In genomic region chr10:76769161-76769560, GRCh38 we compare ENCODE assay signal across 16 cellular contexts.
DNase-seq lines count a peak whose midpoint lies in the region; ATAC-seq and TF ChIP-seq lines count a peak whose summit lies in the region.
"Had no signal": no experiment of that assay in that cellular context is flagged by ENCODE, and none has a peak within 500 bp of the region (broad histone marks: within the 10 kb centered on the region; RNA-seq: fewer than 3 reads in every experiment).

No MANE protein-coding gene starts in this region.

- H3K9ac ChIP-seq in muscle layer of colon (ENCODE audit: low read length) (no peak overlapping the region), stomach smooth muscle (ENCODE audit: low read length in 2 of 2) (no peak overlapping the region)

- H3K27ac ChIP-seq in muscle layer of colon (ENCODE audit: low read depth, low read length) = peak overlapping the region; percentile 45
- H3K27ac ChIP-seq in stomach smooth muscle (ENCODE audit: low read length) = peak overlapping the region; percentile 25
- H3K27ac ChIP-seq: 22Rv1 had no signal

- H3K27me3 Mint-ChIP-seq in natural killer cell (ENCODE audit: low read depth in 2 of 2) = no peaks in the 10 kb centered on the region
- H3K27me3 Mint-ChIP-seq: B cell; CD4-positive, alpha-beta T cell had no signal

- H3K4me1 Mint-ChIP-seq in natural killer cell = no peaks in the 10 kb centered on the region
- H3K4me1 Mint-ChIP-seq: B cell had no signal

- peaks cover 0 to 2% of the 10 kb centered on the region in 2 donors for H3K9me3 Mint-ChIP-seq in natural killer cell
- H3K9me3 Mint-ChIP-seq: CD4-positive, alpha-beta T cell had no signal

- no peak overlapping the region for H3K27ac Mint-ChIP-seq in natural killer cell
- H3K27ac Mint-ChIP-seq: B cell; CD4-positive, alpha-beta T cell had no signal

- H3K36me3 ChIP-seq in muscle layer of colon (ENCODE audit: insufficient read depth, low read length) (no peaks in the 10 kb centered on the region), stomach smooth muscle (ENCODE audit: control insufficient read depth in 2 of 2, insufficient read depth in 2 of 2, low read length in 2 of 2) (no peaks in the 10 kb centered on the region)
- H3K36me3 ChIP-seq: HAP-1 had no signal

- ATAC-seq in GM21786 (IDR thresholded peaks at IDR 0.05; ENCODE audit: unreplicated experiment) (no peak), natural killer cell (no peak)
- ATAC-seq: HepG2 had no signal

- TF ChIP-seq CTCF in AG09309 (IDR thresholded peaks at IDR 0.05; ENCODE audit: control insufficient read depth, insufficient read depth, low read depth, low read length, missing control alignments) (no peak), natural killer cell (IDR thresholded peaks at IDR 0.05) (no peak)

- H3K9me3 ChIP-seq in muscle layer of colon (ENCODE audit: low read length) = no peaks in the 10 kb centered on the region
- H3K9me3 ChIP-seq in stomach smooth muscle (ENCODE audit: control insufficient read depth in 2 of 2, low read length in 2 of 2) = no peaks in the 10 kb centered on the region
- H3K9me3 ChIP-seq: HAP-1 had no signal

- H3K27me3 ChIP-seq in muscle layer of colon (ENCODE audit: control insufficient read depth in 1 of 2, insufficient read depth in 2 of 2, low read length in 2 of 2) (no peaks in the 10 kb centered on the region), stomach smooth muscle (ENCODE audit: control insufficient read depth in 1 of 2, insufficient read depth in 2 of 2, low read length in 2 of 2) (no peaks in the 10 kb centered on the region)

- H3K4me3 Mint-ChIP-seq in natural killer cell = no peak overlapping the region
- H3K4me3 Mint-ChIP-seq: B cell; CD4-positive, alpha-beta T cell had no signal

- DNase-seq in AG09309 (ENCODE audit: low read depth) (peak; percentile 13), amniotic epithelial cell (ENCODE audit: low read depth) (peak; percentile 38), amniotic stem cell (lab: John Stamatoyannopoulos, UW) (no peak), natural killer cell (no peak)
- DNase-seq: C1 segment of cervical spinal cord; Calu3; CD4-positive, alpha-beta T cell; DMS 273 treated with DMSO at 0.1 percent for 48 hours; GOT3 had no signal

- H3K36me3 Mint-ChIP-seq in natural killer cell = no peaks in the 10 kb centered on the region

- intact Hi-C loops in natural killer cell (cut with micrococcal nuclease) = no loop called here

- H3K4me1 ChIP-seq in muscle layer of colon (ENCODE audit: insufficient read depth, low read length) (peaks cover 18% of the 10 kb centered on the region), stomach smooth muscle (ENCODE audit: control insufficient read depth, insufficient read depth, low read length) (peaks cover 5% of the 10 kb centered on the region)
- H3K4me1 ChIP-seq: HAP-1 had no signal

- H3K4me3 ChIP-seq in AG09309 (ENCODE audit: control insufficient read depth, low read depth, low read length) (no peak overlapping the region), muscle layer of colon (ENCODE audit: low read depth in 1 of 2, low read length in 2 of 2) (no peak overlapping the region), stomach smooth muscle (ENCODE audit: low read length in 2 of 2) (no peak overlapping the region)
- H3K4me3 ChIP-seq: HAP-1 had no signal

Comparison
In these comparisons a context has a peak if more than half of its experiments do, and no peak if none do; other contexts are left out.
1. DNase-seq: peak in AG09309 (single experiment) and amniotic epithelial cell (single experiment); none in amniotic stem cell (single experiment) and natural killer cell (single experiment).